Comparison of ENCODE assay signal across 8 cellular contexts in genomic region chr11:109945626-109946321, GRCh38.
A peak's percentile ranks its signal among the peaks of the same experiment; 100 is the strongest.
DNase-seq lines count a peak whose midpoint lies in the region; ATAC-seq and TF ChIP-seq lines count a peak whose summit lies in the region.

No MANE protein-coding gene starts in this region.

- peak overlapping the region; percentile 73 for H3K27ac Mint-ChIP-seq in activated T-cell treated with anti-CD3 and anti-CD28 coated beads, Interleukin-2, amount 50 U/mL, for 72 hours
- H3K27ac Mint-ChIP-seq in effector memory CD8-positive, alpha-beta T cell: peak overlapping the region in 1 of 2 donors; percentile 14
- H3K27ac Mint-ChIP-seq in activated CD4-positive, alpha-beta memory T cell treated with anti-CD3 and anti-CD28 coated beads for 36 hours: no peak overlapping the region

- no peak for TF ChIP-seq POLR2A in tibial nerve (IDR thresholded peaks at IDR 0.05)

- H3K4me3 ChIP-seq in tibial nerve: peak overlapping the region in 2 of 4 donors; percentile 32 to 34

- H3K27ac ChIP-seq in tibial nerve: peak overlapping the region; percentile 51 to 93 (median 73)

- H3K36me3 Mint-ChIP-seq in activated T-cell treated with anti-CD3 and anti-CD28 coated beads, Interleukin-2, amount 50 U/mL, for 72 hours (ENCODE audit: insufficient read depth in 2 of 2): no peaks in the 10 kb centered on the region
- no peaks in the 10 kb centered on the region for H3K36me3 Mint-ChIP-seq in effector memory CD8-positive, alpha-beta T cell (ENCODE audit: insufficient read depth)
- no peaks in the 10 kb centered on the region for H3K36me3 Mint-ChIP-seq in activated CD4-positive, alpha-beta memory T cell treated with anti-CD3 and anti-CD28 coated beads for 36 hours

- POLR2A ChIA-PET in activated CD4-positive, alpha-beta memory T cell treated with anti-CD3 and anti-CD28 coated beads for 36 hours (lab: Charles Lee): no interaction called here

- peaks cover 35% of the 10 kb centered on the region for H3K27me3 Mint-ChIP-seq in activated T-cell treated with anti-CD3 and anti-CD28 coated beads, Interleukin-2, amount 50 U/mL, for 72 hours (ENCODE audit: low read depth)
- no peaks in the 10 kb centered on the region for H3K27me3 Mint-ChIP-seq in effector memory CD8-positive, alpha-beta T cell
- no peaks in the 10 kb centered on the region for H3K27me3 Mint-ChIP-seq in activated CD4-positive, alpha-beta memory T cell treated with anti-CD3 and anti-CD28 coated beads for 36 hours

- WGBS in tibial nerve, 2 donors: 55 to 58% methylated on average over 6 of the region's 6 CpGs

- CTCF ChIA-PET in activated CD4-positive, alpha-beta memory T cell treated with anti-CD3 and anti-CD28 coated beads for 36 hours (lab: Charles Lee): no interaction called here

- no peak for DNase-seq in activated T-cell treated with anti-CD3 and anti-CD28 coated beads, Interleukin-2, amount 50 U/mL, for 72 hours
- DNase-seq in activated T-cell treated with anti-CD3 and anti-CD28 coated beads, Interleukin-2, amount 50 U/mL, for 1 hour: no peak
- no peak for DNase-seq in effector memory CD8-positive, alpha-beta T cell
- DNase-seq in tibial nerve (ENCODE audit: low spot score in 2 of 2) (no peak), C1 segment of cervical spinal cord (lab: John Stamatoyannopoulos, UW) (no peak)
- DNase-seq in activated CD4-positive, alpha-beta memory T cell treated with anti-CD3 and anti-CD28 coated beads for 36 hours: no peak
- DNase-seq in activated CD4-positive, alpha-beta T cell treated with anti-CD3 and anti-CD28 coated beads for 1 hour: no peak

- no peaks in the 10 kb centered on the region for H3K27me3 ChIP-seq in tibial nerve

- H3K36me3 ChIP-seq in tibial nerve: no peaks in the 10 kb centered on the region

- ATAC-seq in activated T-cell treated with anti-CD3 and anti-CD28 coated beads, Interleukin-2, amount 50 U/mL, for 72 hours (replicated peaks in 1 of 2): peak; percentile 11 to 14
- peak; percentile 56 for ATAC-seq in HG03108 (IDR thresholded peaks at IDR 0.05; ENCODE audit: unreplicated experiment)
- peak; percentile 33 for ATAC-seq in effector memory CD8-positive, alpha-beta T cell (replicated peaks)

- no peaks in the 10 kb centered on the region for H3K9me3 ChIP-seq in tibial nerve

- peaks cover 13% of the 10 kb centered on the region for H3K4me1 Mint-ChIP-seq in activated T-cell treated with anti-CD3 and anti-CD28 coated beads, Interleukin-2, amount 50 U/mL, for 72 hours (ENCODE audit: low read depth)
- H3K4me1 Mint-ChIP-seq in effector memory CD8-positive, alpha-beta T cell (ENCODE audit: low read depth in 2 of 2): peaks cover 3 to 8% of the 10 kb centered on the region in 2 donors
- peaks cover 2% of the 10 kb centered on the region for H3K4me1 Mint-ChIP-seq in activated CD4-positive, alpha-beta memory T cell treated with anti-CD3 and anti-CD28 coated beads for 36 hours (ENCODE audit: low read depth)

- peaks cover 0 to 19% (median 6%) of the 10 kb centered on the region in 4 donors for H3K4me1 ChIP-seq in tibial nerve

- no peak for TF ChIP-seq EP300 in tibial nerve (IDR thresholded peaks at IDR 0.05)

- TF ChIP-seq CTCF in tibial nerve (IDR thresholded peaks at IDR 0.05): no peak

- intact Hi-C loops in activated CD4-positive, alpha-beta memory T cell treated with anti-CD3 and anti-CD28 coated beads for 36 hours (cut with micrococcal nuclease): loop anchor here (2.0 to 5.0 kb wide), 5 partner anchors 132 to 487 kb away; partner anchors contain the start of gene ZC3H12C

- H3K9me3 Mint-ChIP-seq in activated T-cell treated with anti-CD3 and anti-CD28 coated beads, Interleukin-2, amount 50 U/mL, for 72 hours: no peaks in the 10 kb centered on the region
- no peaks in the 10 kb centered on the region for H3K9me3 Mint-ChIP-seq in effector memory CD8-positive, alpha-beta T cell
- no peaks in the 10 kb centered on the region for H3K9me3 Mint-ChIP-seq in activated CD4-positive, alpha-beta memory T cell treated with anti-CD3 and anti-CD28 coated beads for 36 hours

- peak overlapping the region in 1 of 2 donors; percentile 54 for H3K4me3 Mint-ChIP-seq in activated T-cell treated with anti-CD3 and anti-CD28 coated beads, Interleukin-2, amount 50 U/mL, for 72 hours
- peak overlapping the region in 1 of 2 donors; percentile 30 for H3K4me3 Mint-ChIP-seq in effector memory CD8-positive, alpha-beta T cell
- H3K4me3 Mint-ChIP-seq in activated CD4-positive, alpha-beta memory T cell treated with anti-CD3 and anti-CD28 coated beads for 36 hours: no peak overlapping the region
